In the genomic region with DNA sequence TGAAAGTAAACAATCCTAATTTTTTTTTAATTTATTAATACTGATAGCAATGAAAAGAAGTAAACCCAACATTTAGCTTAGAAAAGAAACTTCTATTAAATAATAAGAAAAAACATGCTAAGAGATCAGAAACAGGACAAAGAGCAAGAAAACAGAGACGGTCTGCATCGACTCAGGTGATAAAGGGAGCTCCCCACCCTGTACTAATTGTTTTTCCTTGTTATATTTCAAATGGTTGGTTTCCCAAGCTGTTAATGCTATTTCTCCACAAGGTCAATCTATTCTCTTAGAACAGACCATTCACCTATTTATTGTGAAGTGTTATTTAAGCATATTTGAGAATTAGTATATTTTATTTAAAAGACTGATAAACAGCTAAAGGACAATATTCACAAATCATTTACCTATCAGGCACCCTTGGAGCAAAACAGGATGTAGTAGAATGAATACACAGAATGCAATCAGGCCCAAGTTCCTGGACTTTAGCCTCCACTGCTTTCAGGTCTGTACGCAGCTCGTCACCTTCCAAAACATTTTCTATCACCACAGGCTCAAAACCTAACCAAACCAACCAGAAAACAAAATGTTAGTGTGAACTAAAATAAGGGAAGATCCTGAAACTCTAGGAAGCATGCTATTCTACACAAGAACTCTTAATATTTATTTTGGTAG, we compare ENCODE assay signal across 1 cellular context.
TF ChIP-seq lines count a peak whose summit lies in the region.

No MANE protein-coding gene starts in this region.

TF ChIP-seq in HepG2, 621 proteins besides CTCF, POLR2A, EP300 and RAD21 (continued from another document):
- TF ChIP-seq, protein P1, sequence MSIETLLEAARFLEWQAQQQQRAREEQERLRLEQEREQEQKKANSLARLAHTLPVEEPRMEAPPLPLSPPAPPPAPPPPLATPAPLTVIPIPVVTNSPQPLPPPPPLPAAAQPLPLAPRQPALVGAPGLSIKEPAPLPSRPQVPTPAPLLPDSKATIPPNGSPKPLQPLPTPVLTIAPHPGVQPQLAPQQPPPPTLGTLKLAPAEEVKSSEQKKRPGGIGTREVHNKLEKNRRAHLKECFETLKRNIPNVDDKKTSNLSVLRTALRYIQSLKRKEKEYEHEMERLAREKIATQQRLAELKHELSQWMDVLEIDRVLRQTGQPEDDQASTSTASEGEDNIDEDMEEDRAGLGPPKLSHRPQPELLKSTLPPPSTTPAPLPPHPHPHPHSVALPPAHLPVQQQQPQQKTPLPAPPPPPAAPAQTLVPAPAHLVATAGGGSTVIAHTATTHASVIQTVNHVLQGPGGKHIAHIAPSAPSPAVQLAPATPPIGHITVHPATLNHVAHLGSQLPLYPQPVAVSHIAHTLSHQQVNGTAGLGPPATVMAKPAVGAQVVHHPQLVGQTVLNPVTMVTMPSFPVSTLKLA (IDR thresholded peaks at IDR 0.05), result no peak
- TF ChIP-seq SOX6 (IDR thresholded peaks at IDR 0.05) (no peak), SOX6 (CRISPR knock-in tag; IDR thresholded peaks at IDR 0.05) (peak; percentile 57; the same call in 1 of the 2 replicates), ZNF816 (CRISPR knock-in tag; IDR thresholded peaks at IDR 0.05; ENCODE audit: borderline replicate concordance) (no peak), MAFK (conservative IDR thresholded peaks at IDR 0.05 in 1 of 2, IDR thresholded peaks at IDR 0.05 in 1 of 2; ENCODE audit: low read length in 2 of 2) (no peak), KAT7 (CRISPR knock-in tag; IDR thresholded peaks at IDR 0.05; ENCODE audit: borderline replicate concordance) (no peak), NFYC (CRISPR knock-in tag; IDR thresholded peaks at IDR 0.05) (no peak), HMG20A (CRISPR knock-in tag; IDR thresholded peaks at IDR 0.05; ENCODE audit: borderline replicate concordance) (peak; percentile 17; the same call in 1 of the 2 replicates), ASH2L (IDR thresholded peaks at IDR 0.05; ENCODE audit: insufficient read length, low read depth, low read length) (peak; percentile 87), RCOR2 (CRISPR knock-in tag; IDR thresholded peaks at IDR 0.05) (no peak), EZH2 (conservative IDR thresholded peaks at IDR 0.05; ENCODE audit: low read depth, low read length) (no peak), GLI4 (CRISPR knock-in tag; IDR thresholded peaks at IDR 0.05; ENCODE audit: borderline replicate concordance) (no peak), TAF15 (IDR thresholded peaks at IDR 0.05; ENCODE audit: low read depth, low read length, poor library complexity, severe bottlenecking) (no peak), JUN (CRISPR knock-in tag; IDR thresholded peaks at IDR 0.05) (no peak), SUZ12 (IDR thresholded peaks at IDR 0.05; ENCODE audit: low read depth, low read length) (no peak), HOXA3 (CRISPR knock-in tag; IDR thresholded peaks at IDR 0.05) (peak; percentile 27; the same call in 1 of the 2 replicates), KLF15 (CRISPR knock-in tag; IDR thresholded peaks at IDR 0.05; ENCODE audit: borderline replicate concordance) (no peak), AGO1 (IDR thresholded peaks at IDR 0.05; ENCODE audit: low read depth, low read length, poor library complexity, severe bottlenecking) (no peak), ZNF549 (CRISPR knock-in tag; IDR thresholded peaks at IDR 0.05) (no peak), ZFYVE20 (CRISPR knock-in tag; IDR thresholded peaks at IDR 0.05; ENCODE audit: borderline replicate concordance, low read depth) (no peak), ZSCAN22 (CRISPR knock-in tag; IDR thresholded peaks at IDR 0.05) (no peak)
- TF ChIP-seq, protein P2, sequence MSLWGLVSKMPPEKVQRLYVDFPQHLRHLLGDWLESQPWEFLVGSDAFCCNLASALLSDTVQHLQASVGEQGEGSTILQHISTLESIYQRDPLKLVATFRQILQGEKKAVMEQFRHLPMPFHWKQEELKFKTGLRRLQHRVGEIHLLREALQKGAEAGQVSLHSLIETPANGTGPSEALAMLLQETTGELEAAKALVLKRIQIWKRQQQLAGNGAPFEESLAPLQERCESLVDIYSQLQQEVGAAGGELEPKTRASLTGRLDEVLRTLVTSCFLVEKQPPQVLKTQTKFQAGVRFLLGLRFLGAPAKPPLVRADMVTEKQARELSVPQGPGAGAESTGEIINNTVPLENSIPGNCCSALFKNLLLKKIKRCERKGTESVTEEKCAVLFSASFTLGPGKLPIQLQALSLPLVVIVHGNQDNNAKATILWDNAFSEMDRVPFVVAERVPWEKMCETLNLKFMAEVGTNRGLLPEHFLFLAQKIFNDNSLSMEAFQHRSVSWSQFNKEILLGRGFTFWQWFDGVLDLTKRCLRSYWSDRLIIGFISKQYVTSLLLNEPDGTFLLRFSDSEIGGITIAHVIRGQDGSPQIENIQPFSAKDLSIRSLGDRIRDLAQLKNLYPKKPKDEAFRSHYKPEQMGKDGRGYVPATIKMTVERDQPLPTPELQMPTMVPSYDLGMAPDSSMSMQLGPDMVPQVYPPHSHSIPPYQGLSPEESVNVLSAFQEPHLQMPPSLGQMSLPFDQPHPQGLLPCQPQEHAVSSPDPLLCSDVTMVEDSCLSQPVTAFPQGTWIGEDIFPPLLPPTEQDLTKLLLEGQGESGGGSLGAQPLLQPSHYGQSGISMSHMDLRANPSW (CRISPR knock-in tag; IDR thresholded peaks at IDR 0.05; ENCODE audit: borderline replicate concordance), result no peak
- TF ChIP-seq, protein P3, sequence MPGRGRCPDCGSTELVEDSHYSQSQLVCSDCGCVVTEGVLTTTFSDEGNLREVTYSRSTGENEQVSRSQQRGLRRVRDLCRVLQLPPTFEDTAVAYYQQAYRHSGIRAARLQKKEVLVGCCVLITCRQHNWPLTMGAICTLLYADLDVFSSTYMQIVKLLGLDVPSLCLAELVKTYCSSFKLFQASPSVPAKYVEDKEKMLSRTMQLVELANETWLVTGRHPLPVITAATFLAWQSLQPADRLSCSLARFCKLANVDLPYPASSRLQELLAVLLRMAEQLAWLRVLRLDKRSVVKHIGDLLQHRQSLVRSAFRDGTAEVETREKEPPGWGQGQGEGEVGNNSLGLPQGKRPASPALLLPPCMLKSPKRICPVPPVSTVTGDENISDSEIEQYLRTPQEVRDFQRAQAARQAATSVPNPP (CRISPR knock-in tag; IDR thresholded peaks at IDR 0.05), result no peak
- TF ChIP-seq, protein P4, sequence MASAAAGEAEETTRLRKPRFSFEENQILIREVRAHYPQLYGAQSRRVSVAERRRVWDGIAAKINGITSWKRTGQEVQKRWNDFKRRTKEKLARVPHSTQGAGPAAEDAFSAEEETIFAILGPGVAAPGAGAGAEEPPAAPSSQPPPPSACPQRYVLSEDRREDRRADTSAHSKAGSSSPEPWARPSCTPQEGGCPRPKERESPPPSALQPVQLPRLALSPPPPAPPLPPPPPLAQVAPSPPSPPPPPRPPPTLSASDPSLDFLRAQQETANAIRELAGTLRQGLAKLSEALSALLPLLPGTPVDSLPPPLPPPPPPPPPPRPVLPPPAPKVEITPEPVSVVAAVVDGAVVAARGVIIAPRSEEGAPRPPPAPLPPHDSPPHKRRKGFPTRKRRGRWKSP (CRISPR knock-in tag; IDR thresholded peaks at IDR 0.05), result no peak
- TF ChIP-seq, protein P5, sequence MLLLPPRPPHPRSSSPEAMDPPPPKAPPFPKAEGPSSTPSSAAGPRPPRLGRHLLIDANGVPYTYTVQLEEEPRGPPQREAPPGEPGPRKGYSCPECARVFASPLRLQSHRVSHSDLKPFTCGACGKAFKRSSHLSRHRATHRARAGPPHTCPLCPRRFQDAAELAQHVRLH (CRISPR knock-in tag; IDR thresholded peaks at IDR 0.05; ENCODE audit: borderline replicate concordance, low read depth), result no peak
- TF ChIP-seq, protein P6, sequence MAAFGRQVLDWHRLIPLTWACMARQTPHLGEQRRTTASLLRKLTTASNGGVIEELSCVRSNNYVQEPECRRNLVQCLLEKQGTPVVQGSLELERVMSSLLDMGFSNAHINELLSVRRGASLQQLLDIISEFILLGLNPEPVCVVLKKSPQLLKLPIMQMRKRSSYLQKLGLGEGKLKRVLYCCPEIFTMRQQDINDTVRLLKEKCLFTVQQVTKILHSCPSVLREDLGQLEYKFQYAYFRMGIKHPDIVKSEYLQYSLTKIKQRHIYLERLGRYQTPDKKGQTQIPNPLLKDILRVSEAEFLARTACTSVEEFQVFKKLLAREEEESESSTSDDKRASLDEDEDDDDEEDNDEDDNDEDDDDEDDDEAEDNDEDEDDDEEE (CRISPR knock-in tag; IDR thresholded peaks at IDR 0.05), result no peak
- TF ChIP-seq, protein P7, sequence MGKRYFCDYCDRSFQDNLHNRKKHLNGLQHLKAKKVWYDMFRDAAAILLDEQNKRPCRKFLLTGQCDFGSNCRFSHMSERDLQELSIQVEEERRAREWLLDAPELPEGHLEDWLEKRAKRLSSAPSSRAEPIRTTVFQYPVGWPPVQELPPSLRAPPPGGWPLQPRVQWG (CRISPR knock-in tag; IDR thresholded peaks at IDR 0.05; ENCODE audit: borderline replicate concordance, low read depth), result no peak
- TF ChIP-seq, protein P8, sequence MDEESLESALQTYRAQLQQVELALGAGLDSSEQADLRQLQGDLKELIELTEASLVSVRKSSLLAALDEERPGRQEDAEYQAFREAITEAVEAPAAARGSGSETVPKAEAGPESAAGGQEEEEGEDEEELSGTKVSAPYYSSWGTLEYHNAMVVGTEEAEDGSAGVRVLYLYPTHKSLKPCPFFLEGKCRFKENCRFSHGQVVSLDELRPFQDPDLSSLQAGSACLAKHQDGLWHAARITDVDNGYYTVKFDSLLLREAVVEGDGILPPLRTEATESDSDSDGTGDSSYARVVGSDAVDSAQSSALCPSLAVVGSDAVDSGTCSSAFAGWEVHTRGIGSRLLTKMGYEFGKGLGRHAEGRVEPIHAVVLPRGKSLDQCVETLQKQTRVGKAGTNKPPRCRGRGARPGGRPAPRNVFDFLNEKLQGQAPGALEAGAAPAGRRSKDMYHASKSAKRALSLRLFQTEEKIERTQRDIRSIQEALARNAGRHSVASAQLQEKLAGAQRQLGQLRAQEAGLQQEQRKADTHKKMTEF (CRISPR knock-in tag; IDR thresholded peaks at IDR 0.05), result peak; percentile 59; the same call in 1 of the 2 replicates
